In genomic region chr19:47047272-47047930, GRCh38 we compare ENCODE assay signal across 1 cellular context.
TF ChIP-seq lines count a peak whose summit lies in the region.

No MANE protein-coding gene starts in this region.

TF ChIP-seq in HepG2, 621 proteins besides CTCF, POLR2A, EP300 and RAD21 (continued from another document and continues in another):
- TF ChIP-seq ARID5B (CRISPR knock-in tag; IDR thresholded peaks at IDR 0.05) (no peak), ZNF724P (CRISPR knock-in tag; IDR thresholded peaks at IDR 0.05; ENCODE audit: borderline replicate concordance) (0 out of 2 replicates have a peak, but pooled peaks have one; percentile 32), ZNF326 (CRISPR knock-in tag; IDR thresholded peaks at IDR 0.05; ENCODE audit: borderline replicate concordance) (no peak), PREB (CRISPR knock-in tag; IDR thresholded peaks at IDR 0.05) (no peak), NFKB2 (CRISPR knock-in tag; IDR thresholded peaks at IDR 0.05; ENCODE audit: borderline replicate concordance) (0 out of 2 replicates have a peak, but pooled peaks have one; percentile 39), FOXM1 (CRISPR knock-in tag; IDR thresholded peaks at IDR 0.05) (no peak), ZNF350 (CRISPR knock-in tag; IDR thresholded peaks at IDR 0.05; ENCODE audit: borderline replicate concordance, low read depth) (peak; percentile 18; the same call in 1 of the 2 replicates), ZBTB44 (CRISPR knock-in tag; IDR thresholded peaks at IDR 0.05) (no peak), ZFX (CRISPR knock-in tag; IDR thresholded peaks at IDR 0.05; ENCODE audit: low read depth) (no peak), ATF4 (CRISPR knock-in tag; IDR thresholded peaks at IDR 0.05) (no peak), ELF4 (CRISPR knock-in tag; IDR thresholded peaks at IDR 0.05; ENCODE audit: borderline replicate concordance) (no peak), ETV6 (CRISPR knock-in tag; conservative IDR thresholded peaks at IDR 0.05) (no peak), UBTF (CRISPR knock-in tag; IDR thresholded peaks at IDR 0.05) (0 out of 2 replicates have a peak, but pooled peaks have one; percentile 12), KLF16 (CRISPR knock-in tag; IDR thresholded peaks at IDR 0.05) (peak in 1 of 2 experiments; percentile 38; a peak in 1 of 4 replicates), SPEN (CRISPR knock-in tag; IDR thresholded peaks at IDR 0.05; ENCODE audit: low read depth) (no peak), PCBP1 (IDR thresholded peaks at IDR 0.05; ENCODE audit: borderline replicate concordance, low read depth, low read length) (no peak), MIER3 (CRISPR knock-in tag; IDR thresholded peaks at IDR 0.05; ENCODE audit: borderline replicate concordance) (peak; percentile 35; the same call in 1 of the 2 replicates), ZNF24 (IDR thresholded peaks at IDR 0.05) (no peak), ZNF235 (CRISPR knock-in tag; IDR thresholded peaks at IDR 0.05; ENCODE audit: borderline replicate concordance) (no peak), PCBP2 (optimal IDR thresholded peaks at IDR 0.05; ENCODE audit: low read depth, low read length, poor library complexity, severe bottlenecking) (no peak), ETV5 (CRISPR knock-in tag; IDR thresholded peaks at IDR 0.05; ENCODE audit: borderline replicate concordance) (no peak), ZNF775 (CRISPR knock-in tag; IDR thresholded peaks at IDR 0.05; ENCODE audit: borderline replicate concordance) (no peak), EHMT2 (IDR thresholded peaks at IDR 0.05; ENCODE audit: borderline replicate concordance, low read depth, low read length) (no peak), STAT5B (CRISPR knock-in tag; IDR thresholded peaks at IDR 0.05) (no peak), ZNF572 (CRISPR knock-in tag; IDR thresholded peaks at IDR 0.05) (0 out of 2 replicates have a peak, but pooled peaks have one; percentile 53), ZMYM4 (CRISPR knock-in tag; IDR thresholded peaks at IDR 0.05) (peak; percentile 51; the same call in 1 of the 2 replicates), SMC3 (IDR thresholded peaks at IDR 0.05; ENCODE audit: low read length) (no peak), KDM5A (IDR thresholded peaks at IDR 0.05; ENCODE audit: borderline replicate concordance, low read length) (0 out of 2 replicates have a peak, but pooled peaks have one; percentile 4), XBP1 (CRISPR knock-in tag; IDR thresholded peaks at IDR 0.05) (no peak), CCDC6 (CRISPR knock-in tag; IDR thresholded peaks at IDR 0.05) (no peak), ZNF234 (CRISPR knock-in tag; conservative IDR thresholded peaks at IDR 0.05) (no peak), ZNF891 (CRISPR knock-in tag; IDR thresholded peaks at IDR 0.05) (no peak), BCL3 (CRISPR knock-in tag; IDR thresholded peaks at IDR 0.05) (no peak), FLYWCH1 (CRISPR knock-in tag; IDR thresholded peaks at IDR 0.05) (no peak), HNRNPH1 (optimal IDR thresholded peaks at IDR 0.05; ENCODE audit: low read depth, low read length) (no peak), GPBP1L1 (CRISPR knock-in tag; IDR thresholded peaks at IDR 0.05) (no peak), BCLAF1 (IDR thresholded peaks at IDR 0.05) (no peak), SNAPC2 (CRISPR knock-in tag; IDR thresholded peaks at IDR 0.05) (no peak), PBX2 (CRISPR knock-in tag; IDR thresholded peaks at IDR 0.05) (no peak), FOXC1 (CRISPR knock-in tag; IDR thresholded peaks at IDR 0.05; ENCODE audit: borderline replicate concordance) (0 out of 2 replicates have a peak, but pooled peaks have one; percentile 51), ISX (CRISPR knock-in tag; conservative IDR thresholded peaks at IDR 0.05) (no peak), MEF2D (CRISPR knock-in tag; IDR thresholded peaks at IDR 0.05) (0 out of 2 replicates have a peak, but pooled peaks have one; percentile 23), NFE2L1 (CRISPR knock-in tag; IDR thresholded peaks at IDR 0.05; ENCODE audit: borderline replicate concordance) (no peak), PAWR (CRISPR knock-in tag; IDR thresholded peaks at IDR 0.05; ENCODE audit: borderline replicate concordance) (no peak), ZC3H4 (CRISPR knock-in tag; IDR thresholded peaks at IDR 0.05; ENCODE audit: borderline replicate concordance) (no peak), ZSCAN9 (CRISPR knock-in tag; IDR thresholded peaks at IDR 0.05; ENCODE audit: borderline replicate concordance) (no peak), HMG20A (CRISPR knock-in tag; IDR thresholded peaks at IDR 0.05; ENCODE audit: borderline replicate concordance) (no peak)
